ENCODE assay signal across 24 cellular contexts in the genomic region with DNA sequence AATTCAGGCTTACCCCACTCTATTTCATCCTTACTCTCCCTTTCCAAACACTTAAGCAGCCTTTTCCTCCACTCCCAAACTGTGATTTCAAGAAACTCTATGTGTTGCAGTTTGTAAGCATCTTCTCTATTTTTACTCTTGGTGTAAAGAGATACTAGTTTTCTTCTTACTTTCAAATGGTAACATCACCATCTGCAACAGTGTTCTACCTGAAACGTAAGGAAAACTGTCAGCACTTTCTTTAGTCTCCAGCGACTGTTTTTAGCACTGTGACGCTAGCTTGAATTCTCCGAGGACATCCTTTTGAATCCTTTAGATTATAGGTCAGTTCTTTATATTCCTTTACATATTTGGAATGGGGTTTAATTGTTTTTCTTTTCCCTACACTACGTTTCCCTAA.
"Had no signal": no experiment of that assay in that cellular context is flagged by ENCODE, and none has a peak within 500 bp of the region (broad histone marks: within the 10 kb centered on the region; RNA-seq: fewer than 3 reads in every experiment).

No MANE protein-coding gene starts in this region.

- H3K27ac ChIP-seq: heart right ventricle, hepatocyte, lower lobe of right lung, ovary, right atrium auricular region, right lobe of liver, stomach, testis, thyroid gland, transverse colon, upper lobe of right lung had no signal

- H3K27ac Mint-ChIP-seq: naive thymus-derived CD8-positive, alpha-beta T cell; nephron progenitor cell; progenitor cell of endocrine pancreas; stimulated activated naive B cell treated with anti-CD40 and anti-IgM and Interleukin-4, amounts not matched to agents 10 μg/mL and 1 μg/mL and 100 μg/mL, for 72 hours had no signal

- H3K4me3 Mint-ChIP-seq: naive thymus-derived CD8-positive, alpha-beta T cell; nephron progenitor cell; stimulated activated naive B cell treated with anti-CD40 and anti-IgM and Interleukin-4, amounts not matched to agents 10 μg/mL and 1 μg/mL and 100 μg/mL, for 72 hours had no signal

- H3K36me3 ChIP-seq: heart right ventricle, lower lobe of right lung, ovary, right atrium auricular region, right lobe of liver, stomach, thyroid gland, transverse colon, upper lobe of right lung had no signal

- H3K27me3 ChIP-seq: heart right ventricle, hepatocyte, ovary, right atrium auricular region, right lobe of liver, stomach, testis, thyroid gland, transverse colon, upper lobe of right lung had no signal

- H3K36me3 Mint-ChIP-seq: naive thymus-derived CD8-positive, alpha-beta T cell; stimulated activated naive B cell treated with anti-CD40 and anti-IgM and Interleukin-4, amounts not matched to agents 10 μg/mL and 1 μg/mL and 100 μg/mL, for 72 hours had no signal

- H3K9me3 ChIP-seq: heart right ventricle, lower lobe of right lung, ovary, right atrium auricular region, right lobe of liver, stomach, testis, thyroid gland, transverse colon, upper lobe of right lung had no signal

- H2AFZ ChIP-seq: hepatocyte had no signal

- H3K4me3 ChIP-seq: heart right ventricle, hepatocyte, lower lobe of right lung, ovary, right atrium auricular region, right lobe of liver, stomach, testis, thyroid gland, transverse colon, upper lobe of right lung had no signal

- H3K27me3 Mint-ChIP-seq: naive thymus-derived CD8-positive, alpha-beta T cell; progenitor cell of endocrine pancreas; stimulated activated naive B cell treated with anti-CD40 and anti-IgM and Interleukin-4, amounts not matched to agents 10 μg/mL and 1 μg/mL and 100 μg/mL, for 72 hours had no signal

- DNase-seq: heart right ventricle; islet precursor cell; left ventricle myocardium superior; lower lobe of right lung; mammary epithelial cell; mesenchymal stem cell; naive thymus-derived CD8-positive, alpha-beta T cell; nephron progenitor cell; ovary; right lobe of liver; stimulated activated CD4-positive, alpha-beta T cell treated with anti-CD3 and anti-CD28 coated beads, Interleukin-12 subunit alpha, Interleukin-12 subunit beta, amount 100 ng/mL, for 4 hours; stimulated activated CD4-positive, alpha-beta T cell treated with anti-CD3 and anti-CD28 coated beads, Interleukin-15, amount 100 ng/mL, for 24 hours; stimulated activated CD4-positive, alpha-beta T cell treated with anti-CD3 and anti-CD28 coated beads, Interleukin-2, amount 100 ng/mL, for 24 hours; stimulated activated CD4-positive, alpha-beta T cell treated with anti-CD3 and anti-CD28 coated beads, Interleukin-4, amount 100 ng/mL, for 1 hour; stimulated activated naive B cell treated with anti-CD40 and anti-IgM and Interleukin-4, amounts not matched to agents 10 μg/mL and 1 μg/mL and 100 μg/mL, for 72 hours; stimulated activated naive CD8-positive, alpha-beta T cell treated with anti-CD3 and anti-CD28 coated beads, Interleukin-15, Interleukin-2, amounts not matched to agents 100 U/mL and 50 U/mL, for 24 hours; stomach; testis; thyroid gland; transverse colon; upper lobe of right lung had no signal

- H3K4me1 Mint-ChIP-seq: naive thymus-derived CD8-positive, alpha-beta T cell; stimulated activated naive B cell treated with anti-CD40 and anti-IgM and Interleukin-4, amounts not matched to agents 10 μg/mL and 1 μg/mL and 100 μg/mL, for 72 hours had no signal

- H3K4me2 ChIP-seq: hepatocyte had no signal

- H3K4me1 ChIP-seq: heart right ventricle, lower lobe of right lung, right lobe of liver, stomach, testis, thyroid gland, transverse colon, upper lobe of right lung had no signal

- H3K79me2 ChIP-seq: hepatocyte had no signal

- ATAC-seq: heart right ventricle; left ventricle myocardium superior; lower lobe of right lung; naive thymus-derived CD8-positive, alpha-beta T cell; right lobe of liver; stimulated activated naive B cell treated with anti-CD40 and anti-IgM and Interleukin-4, amounts not matched to agents 10 μg/mL and 1 μg/mL and 100 μg/mL, for 72 hours; stimulated activated naive CD8-positive, alpha-beta T cell treated with anti-CD3 and anti-CD28 coated beads, Interleukin-15, Interleukin-2, amounts not matched to agents 100 U/mL and 50 U/mL, for 24 hours; upper lobe of right lung had no signal
